ENCODE assay signal across 10 cellular contexts in genomic region chr10:26869528-26869927, GRCh38. TPM values are rescaled to one million over a fixed set of nuclear protein-coding genes. Genes with fewer than 3 reads are reported as not detected.
A peak's percentile ranks its signal among the peaks of the same experiment; 100 is the strongest.
DNase-seq lines count a peak whose midpoint lies in the region; ATAC-seq and TF ChIP-seq lines count a peak whose summit lies in the region.
"Had no signal": no experiment of that assay in that cellular context is flagged by ENCODE, and none has a peak within 500 bp of the region (broad histone marks: within the 10 kb centered on the region; RNA-seq: fewer than 3 reads in every experiment).

No MANE protein-coding gene starts in this region.

- H3K4me1 Mint-ChIP-seq in activated CD4-positive, alpha-beta T cell treated with anti-CD3 and anti-CD28 coated beads for 36 hours: peaks cover 8% of the 10 kb centered on the region
- no peaks in the 10 kb centered on the region for H3K4me1 Mint-ChIP-seq in endodermal cell
- peaks cover 6% of the 10 kb centered on the region for H3K4me1 Mint-ChIP-seq in activated T-helper 2 cell treated with anti-CD3 and anti-CD28 coated beads, Interferon-gamma antibody, Interleukin-2, Interleukin-4, amounts not matched to agents 10 μg/mL and 5 μg/mL and 100 μg/mL, durations not matched to agents 14 hours and 24 hours and 36 hours (ENCODE audit: low read depth)

- WGBS in endodermal cell (ENCODE audit: insufficient coverage in 1 of 2, insufficient read length in 1 of 2), 2 experiments: 92 to 94% methylated on average over 5 to 7 of the region's 8 CpGs

- no peaks in the 10 kb centered on the region for H4K20me1 ChIP-seq in OCI-LY7 (ENCODE audit: insufficient read depth, low read length)

- H2AFZ ChIP-seq in OCI-LY7 (ENCODE audit: low read length): peak overlapping the region; percentile 49; the same call in 1 of the 2 replicates

- no peak overlapping the region for H3K9ac ChIP-seq in endodermal cell (ENCODE audit: extremely low read depth, low read length, poor library complexity, severe bottlenecking)

- H3K4me1 ChIP-seq in OCI-LY7 (ENCODE audit: insufficient read depth, low read length, poor library complexity, severe bottlenecking) (peaks cover 11% of the 10 kb centered on the region), breast epithelium (no peaks in the 10 kb centered on the region), endodermal cell (ENCODE audit: control insufficient read depth, insufficient read depth, low read length) (no peaks in the 10 kb centered on the region)

- no peaks in the 10 kb centered on the region for H3K9me2 ChIP-seq in OCI-LY7 (ENCODE audit: insufficient read depth, low read length)

- intact Hi-C loops in activated CD4-positive, alpha-beta T cell treated with anti-CD3 and anti-CD28 coated beads for 36 hours (cut with DNase I, micrococcal nuclease): no loop called here
- intact Hi-C loops in OCI-LY7 (cut with micrococcal nuclease; ENCODE audit: unreplicated experiment): loop anchor here (10.0 kb wide), 1 partner anchor 285 kb away; the partner anchor contains the start of genes MASTL and YME1L1
- intact Hi-C loops in breast epithelium (cut with DNase I; ENCODE audit: low total_unique reads): loop anchor here (10.0 kb wide), 1 partner anchor 505 kb away; no protein-coding TSS in a partner anchor
- intact Hi-C loops in activated T-helper 2 cell treated with anti-CD3 and anti-CD28 coated beads, Interferon-gamma antibody, Interleukin-2, Interleukin-4, amounts not matched to agents 10 μg/mL and 5 μg/mL and 100 μg/mL, durations not matched to agents 14 hours and 24 hours and 36 hours (cut with micrococcal nuclease): no loop called here

- H3K27ac Mint-ChIP-seq in activated CD4-positive, alpha-beta T cell treated with anti-CD3 and anti-CD28 coated beads for 36 hours: peak overlapping the region; percentile 64
- H3K27ac Mint-ChIP-seq in endodermal cell: no peak overlapping the region
- no peak overlapping the region for H3K27ac Mint-ChIP-seq in activated T-helper 2 cell treated with anti-CD3 and anti-CD28 coated beads, Interferon-gamma antibody, Interleukin-2, Interleukin-4, amounts not matched to agents 10 μg/mL and 5 μg/mL and 100 μg/mL, durations not matched to agents 14 hours and 24 hours and 36 hours

- TF ChIP-seq CTCF in OCI-LY7 (conservative IDR thresholded peaks at IDR 0.05; ENCODE audit: low read length) (no peak), breast epithelium (IDR thresholded peaks at IDR 0.05) (peak in 1 of 3 donors; percentile 20), endodermal cell (conservative IDR thresholded peaks at IDR 0.05) (no peak)

- H3K36me3 Mint-ChIP-seq in activated CD4-positive, alpha-beta T cell treated with anti-CD3 and anti-CD28 coated beads for 36 hours (ENCODE audit: low read depth): no peaks in the 10 kb centered on the region
- H3K36me3 Mint-ChIP-seq in endodermal cell (ENCODE audit: low read depth): no peaks in the 10 kb centered on the region
- H3K36me3 Mint-ChIP-seq in activated T-helper 2 cell treated with anti-CD3 and anti-CD28 coated beads, Interferon-gamma antibody, Interleukin-2, Interleukin-4, amounts not matched to agents 10 μg/mL and 5 μg/mL and 100 μg/mL, durations not matched to agents 14 hours and 24 hours and 36 hours (ENCODE audit: low read depth): no peaks in the 10 kb centered on the region

- DNase-seq in activated CD4-positive, alpha-beta T cell treated with anti-CD3 and anti-CD28 coated beads for 36 hours: peak; percentile 60
- no peak for DNase-seq in activated CD4-positive, alpha-beta T cell treated with anti-CD3 and anti-CD28 coated beads for 4 hours
- peak; percentile 45 for DNase-seq in OCI-LY7 (ENCODE audit: low spot score)
- DNase-seq in breast epithelium (ENCODE audit: low spot score in 2 of 2): peak in 1 of 2 donors; percentile 80
- DNase-seq in stimulated activated CD4-positive, alpha-beta T cell treated with anti-CD3 and anti-CD28 coated beads, Interleukin-2, amount 100 ng/mL, for 24 hours: peak; percentile 7 to 21
- DNase-seq in endodermal cell: no peak
- DNase-seq in amniotic stem cell (lab: John Stamatoyannopoulos, UW): no peak
- DNase-seq in activated T-helper 2 cell treated with anti-CD3 and anti-CD28 coated beads, Interferon-gamma antibody, Interleukin-2, Interleukin-4, amounts not matched to agents 10 μg/mL and 5 μg/mL and 100 μg/mL, durations not matched to agents 14 hours and 24 hours and 36 hours (ENCODE audit: low spot score): no peak
- DNase-seq: anterior cingulate cortex, small intestine had no signal

- H3K27me3 Mint-ChIP-seq in activated CD4-positive, alpha-beta T cell treated with anti-CD3 and anti-CD28 coated beads for 36 hours: no peaks in the 10 kb centered on the region
- H3K27me3 Mint-ChIP-seq in endodermal cell (ENCODE audit: insufficient read depth): no peaks in the 10 kb centered on the region
- H3K27me3 Mint-ChIP-seq in activated T-helper 2 cell treated with anti-CD3 and anti-CD28 coated beads, Interferon-gamma antibody, Interleukin-2, Interleukin-4, amounts not matched to agents 10 μg/mL and 5 μg/mL and 100 μg/mL, durations not matched to agents 14 hours and 24 hours and 36 hours (ENCODE audit: low read depth): peaks cover 9% of the 10 kb centered on the region

- no peaks in the 10 kb centered on the region for H3K79me2 ChIP-seq in OCI-LY7 (ENCODE audit: insufficient read depth, low read depth, low read length)

- no TSS peak for BruUV-seq in OCI-LY7 (replicated peaks; lab: Mats Ljungman, UMichigan)

- H3K9me3 ChIP-seq in OCI-LY7 (ENCODE audit: low read length) (no peaks in the 10 kb centered on the region), breast epithelium (no peaks in the 10 kb centered on the region), endodermal cell (ENCODE audit: control insufficient read depth, low read length) (no peaks in the 10 kb centered on the region)

- peak; percentile 83 for ATAC-seq in activated CD4-positive, alpha-beta T cell treated with anti-CD3 and anti-CD28 coated beads for 36 hours

- H3K4me2 ChIP-seq in OCI-LY7 (ENCODE audit: low read length): peak overlapping the region; percentile 50

- TF ChIP-seq POLR2A in breast epithelium (IDR thresholded peaks at IDR 0.05): no peak

- H3K4me3 Mint-ChIP-seq in activated CD4-positive, alpha-beta T cell treated with anti-CD3 and anti-CD28 coated beads for 36 hours: no peak overlapping the region
- no peak overlapping the region for H3K4me3 Mint-ChIP-seq in endodermal cell
- no peak overlapping the region for H3K4me3 Mint-ChIP-seq in activated T-helper 2 cell treated with anti-CD3 and anti-CD28 coated beads, Interferon-gamma antibody, Interleukin-2, Interleukin-4, amounts not matched to agents 10 μg/mL and 5 μg/mL and 100 μg/mL, durations not matched to agents 14 hours and 24 hours and 36 hours (ENCODE audit: low read depth)

- H3K4me3 ChIP-seq in OCI-LY7 (ENCODE audit: low read depth, low read length, poor library complexity, severe bottlenecking) (no peak overlapping the region), breast epithelium (no peak overlapping the region), endodermal cell (ENCODE audit: low read length) (no peak overlapping the region)

- no peaks in the 10 kb centered on the region for H3K9me3 Mint-ChIP-seq in activated CD4-positive, alpha-beta T cell treated with anti-CD3 and anti-CD28 coated beads for 36 hours (ENCODE audit: low read depth)
- H3K9me3 Mint-ChIP-seq in endodermal cell: no peaks in the 10 kb centered on the region
- H3K9me3 Mint-ChIP-seq in activated T-helper 2 cell treated with anti-CD3 and anti-CD28 coated beads, Interferon-gamma antibody, Interleukin-2, Interleukin-4, amounts not matched to agents 10 μg/mL and 5 μg/mL and 100 μg/mL, durations not matched to agents 14 hours and 24 hours and 36 hours: no peaks in the 10 kb centered on the region

- H3K36me3 ChIP-seq in OCI-LY7 (ENCODE audit: insufficient read depth, low read length): no peaks in the 10 kb centered on the region
- H3K36me3 ChIP-seq in breast epithelium: no peaks in the 10 kb centered on the region
- H3K36me3 ChIP-seq in endodermal cell (ENCODE audit: control insufficient read depth, insufficient read depth, low read length): no peaks in the 10 kb centered on the region

- POLR2A ChIA-PET in activated CD4-positive, alpha-beta T cell treated with anti-CD3 and anti-CD28 coated beads for 36 hours (lab: Charles Lee): no interaction called here
- POLR2A ChIA-PET in OCI-LY7 (lab: Charles Lee): interaction anchor here (0.6 to 1.5 kb wide), 11 partner anchors 8 to 472 kb away, joined by 3 to 9 read pairs (median 3); partner anchors contain the start of gene ABI1

- CTCF ChIA-PET in activated CD4-positive, alpha-beta T cell treated with anti-CD3 and anti-CD28 coated beads for 36 hours (lab: Charles Lee): interaction anchor here (0.9 to 3.6 kb wide), 4 partner anchors 8 to 143 kb away, joined by 3 to 15 read pairs (median 5); partner anchors contain the start of gene ABI1
- CTCF ChIA-PET in OCI-LY7 (lab: Charles Lee; ENCODE audit: unreplicated experiment): no interaction called here

- H3K27ac ChIP-seq in OCI-LY7 (ENCODE audit: low read depth, low read length, poor library complexity, severe bottlenecking) (no peak overlapping the region), breast epithelium (peak overlapping the region; percentile 33 to 54), endodermal cell (ENCODE audit: low read depth, low read length) (no peak overlapping the region)

- H3K27me3 ChIP-seq in breast epithelium (no peaks in the 10 kb centered on the region), endodermal cell (ENCODE audit: control insufficient read depth, insufficient read depth, low read length, poor library complexity, severe bottlenecking) (no peaks in the 10 kb centered on the region)

RNA-seq across cellular contexts. Expression of gene ABI1, which starts 8.8 kb away (rescaled TPM):
- total RNA-seq in activated CD4-positive, alpha-beta T cell treated with anti-CD3 and anti-CD28 coated beads for 36 hours: 10 to 100 TPM; 44.2 to 56.6 TPM
- total RNA-seq in OCI-LY7 (2014; rRNA removed; shearing (Covaris generic)): 57.4 and 62.4 TPM in 2 replicates
- total RNA-seq in OCI-LY7 (2022) (76.9 and 87.6 TPM in 2 replicates), breast epithelium (10 to 100 TPM; 50.5 to 75.7 (median 56.6) TPM), endodermal cell (10 to 100 TPM; 40.6 to 42.2 TPM)
- 32.3 TPM for polyA plus RNA-seq in endodermal cell (2013, experiment 1 of 2)
- polyA plus RNA-seq in endodermal cell (2013, experiment 2 of 2): 30.6 TPM
- 50.1 and 52.7 TPM in 2 replicates for total RNA-seq in activated T-helper 2 cell treated with anti-CD3 and anti-CD28 coated beads, Interferon-gamma antibody, Interleukin-2, Interleukin-4, amounts not matched to agents 10 μg/mL and 5 μg/mL and 100 μg/mL, durations not matched to agents 14 hours and 24 hours and 36 hours

Comparison
In these comparisons a context has a peak if more than half of its experiments do, and no peak if none do; other contexts are left out.
1. DNase-seq: peak in activated CD4-positive, alpha-beta T cell treated with anti-CD3 and anti-CD28 coated beads for 36 hours (single experiment), OCI-LY7 (single experiment) and stimulated activated CD4-positive, alpha-beta T cell treated with anti-CD3 and anti-CD28 coated beads, Interleukin-2, amount 100 ng/mL, for 24 hours (2 of 2); none in activated CD4-positive, alpha-beta T cell treated with anti-CD3 and anti-CD28 coated beads for 4 hours (0 of 2), endodermal cell (single experiment), amniotic stem cell (single experiment) and activated T-helper 2 cell treated with anti-CD3 and anti-CD28 coated beads, Interferon-gamma antibody, Interleukin-2, Interleukin-4, amounts not matched to agents 10 μg/mL and 5 μg/mL and 100 μg/mL, durations not matched to agents 14 hours and 24 hours and 36 hours (single experiment).
2. H3K27ac ChIP-seq: peak in breast epithelium (2 of 2); none in OCI-LY7 (single experiment) and endodermal cell (single experiment).
3. intact Hi-C loops: an anchor here in OCI-LY7 (10.0 kb wide) and breast epithelium (10.0 kb wide); none called in activated CD4-positive, alpha-beta T cell treated with anti-CD3 and anti-CD28 coated beads for 36 hours and activated T-helper 2 cell treated with anti-CD3 and anti-CD28 coated beads, Interferon-gamma antibody, Interleukin-2, Interleukin-4, amounts not matched to agents 10 μg/mL and 5 μg/mL and 100 μg/mL, durations not matched to agents 14 hours and 24 hours and 36 hours.